In the genomic region with DNA sequence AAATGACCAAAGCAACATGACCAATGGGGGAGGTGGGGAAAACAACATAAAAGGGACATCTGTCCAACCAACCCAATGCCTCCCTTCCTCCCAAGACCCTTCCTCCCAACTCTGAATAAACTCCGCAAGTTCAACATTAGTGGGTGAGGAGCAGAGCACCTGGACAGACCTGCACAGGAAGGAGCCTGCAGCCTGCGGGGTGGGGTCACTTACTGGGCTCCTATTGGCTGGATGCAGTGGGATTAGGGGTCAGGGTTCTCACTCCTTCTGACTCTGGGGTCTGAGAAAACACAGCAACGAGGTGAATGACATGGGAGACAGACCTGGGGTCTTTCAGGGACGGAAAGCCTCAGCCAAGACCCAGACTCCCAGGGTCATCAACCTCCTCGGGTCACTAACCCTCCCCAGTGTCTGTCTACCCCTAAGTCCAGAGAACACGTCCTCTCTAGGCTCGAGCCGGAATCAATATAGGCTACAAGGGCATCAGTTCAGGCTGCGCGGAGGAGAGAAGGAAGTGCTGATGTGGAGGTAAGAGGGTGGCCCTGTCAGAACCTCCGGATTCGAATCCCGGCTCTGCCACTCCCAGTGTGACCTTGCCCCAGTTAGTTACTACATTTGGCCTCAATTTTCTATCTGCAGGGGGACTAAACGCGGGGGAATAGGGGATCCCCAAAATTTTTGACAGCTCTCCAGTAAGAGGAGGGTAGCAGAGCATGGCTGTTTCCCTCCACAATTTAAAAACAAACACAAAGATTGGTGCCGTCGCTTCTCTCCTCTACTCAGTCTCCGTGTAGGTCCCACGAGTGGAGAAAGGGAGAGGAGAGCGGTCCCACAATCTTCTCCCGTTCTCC, we compare ENCODE assay signal across 9 cellular contexts. TPM values are rescaled to one million over a fixed set of nuclear protein-coding genes. Genes with fewer than 3 reads are reported as not detected.
DNase-seq lines count a peak whose midpoint lies in the region; ATAC-seq and TF ChIP-seq lines count a peak whose summit lies in the region.
"Had no signal": no experiment of that assay in that cellular context is flagged by ENCODE, and none has a peak within 500 bp of the region (broad histone marks: within the 10 kb centered on the region; RNA-seq: fewer than 3 reads in every experiment).

No MANE protein-coding gene starts in this region.

- peak overlapping the region; percentile 81 for H3K4me3 Mint-ChIP-seq in activated CD4-positive, alpha-beta T cell treated with anti-CD3 and anti-CD28 coated beads, Interleukin-2, amount 10 ng/mL, durations not matched to agents 24 days and 14 days
- H3K4me3 Mint-ChIP-seq in memory B cell = peak overlapping the region; percentile 90

- H3K27ac ChIP-seq in upper lobe of right lung = peak overlapping the region; percentile 88

- intact Hi-C loops in activated CD4-positive, alpha-beta T cell treated with anti-CD3 and anti-CD28 coated beads, Interleukin-2, amount 10 ng/mL, durations not matched to agents 24 days and 14 days (cut with micrococcal nuclease) = no loop called here
- intact Hi-C loops in upper lobe of right lung (cut with DNase I) = no loop called here

- peak; percentile 66 for DNase-seq in activated CD4-positive, alpha-beta T cell treated with anti-CD3 and anti-CD28 coated beads, Interleukin-2, amount 10 ng/mL, durations not matched to agents 24 days and 14 days
- DNase-seq in activated CD4-positive, alpha-beta T cell treated with anti-CD3 and anti-CD28 coated beads for 1 hour = no peak
- peak; percentile 9 for DNase-seq in central memory CD4-positive, alpha-beta T cell
- DNase-seq in memory B cell (ENCODE audit: low spot score in 2 of 2) = no peak
- DNase-seq in upper lobe of right lung = no peak
- no peak for DNase-seq in H4 (ENCODE audit: low spot score)
- DNase-seq in EL = no peak

- H3K27me3 Mint-ChIP-seq in activated CD4-positive, alpha-beta T cell treated with anti-CD3 and anti-CD28 coated beads, Interleukin-2, amount 10 ng/mL, durations not matched to agents 24 days and 14 days = peaks cover 46% of the 10 kb centered on the region
- peaks cover 9% of the 10 kb centered on the region for H3K27me3 Mint-ChIP-seq in memory B cell

- H3K9me3 ChIP-seq in upper lobe of right lung = no peaks in the 10 kb centered on the region

- peaks cover 29% of the 10 kb centered on the region for H3K36me3 ChIP-seq in upper lobe of right lung

- H3K4me1 ChIP-seq in upper lobe of right lung = peaks cover 18% of the 10 kb centered on the region

- peak overlapping the region; percentile 86 for H3K4me3 ChIP-seq in upper lobe of right lung

- ATAC-seq in memory B cell (ENCODE audit: low read depth) (peak; percentile 5), upper lobe of right lung (no peak), GM18907 (IDR thresholded peaks at IDR 0.05; ENCODE audit: unreplicated experiment) (no peak)

- H3K27ac Mint-ChIP-seq in activated CD4-positive, alpha-beta T cell treated with anti-CD3 and anti-CD28 coated beads, Interleukin-2, amount 10 ng/mL, durations not matched to agents 24 days and 14 days = no peak overlapping the region
- H3K27ac Mint-ChIP-seq in memory B cell = no peak overlapping the region

- no peaks in the 10 kb centered on the region for H3K9me3 Mint-ChIP-seq in activated CD4-positive, alpha-beta T cell treated with anti-CD3 and anti-CD28 coated beads, Interleukin-2, amount 10 ng/mL, durations not matched to agents 24 days and 14 days
- H3K9me3 Mint-ChIP-seq in memory B cell = no peaks in the 10 kb centered on the region

- no peaks in the 10 kb centered on the region for H3K27me3 ChIP-seq in upper lobe of right lung

- TF ChIP-seq CTCF in upper lobe of right lung (IDR thresholded peaks at IDR 0.05) = no peak

- H3K36me3 Mint-ChIP-seq in activated CD4-positive, alpha-beta T cell treated with anti-CD3 and anti-CD28 coated beads, Interleukin-2, amount 10 ng/mL, durations not matched to agents 24 days and 14 days (ENCODE audit: low read depth) = no peaks in the 10 kb centered on the region
- H3K36me3 Mint-ChIP-seq in memory B cell = peaks cover 3% of the 10 kb centered on the region

- H3K4me1 Mint-ChIP-seq in activated CD4-positive, alpha-beta T cell treated with anti-CD3 and anti-CD28 coated beads, Interleukin-2, amount 10 ng/mL, durations not matched to agents 24 days and 14 days = peaks cover 15% of the 10 kb centered on the region
- H3K4me1 Mint-ChIP-seq in memory B cell = peaks cover 11% of the 10 kb centered on the region

RNA-seq across cellular contexts. Expression of gene NDRG2, which starts 0.8 kb away (rescaled TPM):
- 1.9 and 2.3 TPM in 2 replicates for total RNA-seq in activated CD4-positive, alpha-beta T cell treated with anti-CD3 and anti-CD28 coated beads, Interleukin-2, amount 10 ng/mL, durations not matched to agents 24 days and 14 days
- 127 TPM for total RNA-seq in upper lobe of right lung
- 1.3 and 8.5 TPM in 2 replicates for total RNA-seq in H4 (2014; rRNA removed; shearing (Covaris generic))

RNA-seq across cellular contexts. Expression of gene TPPP2, which starts 6.0 kb away (rescaled TPM):
- total RNA-seq in activated CD4-positive, alpha-beta T cell treated with anti-CD3 and anti-CD28 coated beads, Interleukin-2, amount 10 ng/mL, durations not matched to agents 24 days and 14 days = not detected in 2 replicates
- not detected for total RNA-seq in upper lobe of right lung
- not detected in 2 replicates for total RNA-seq in H4 (2014; rRNA removed; shearing (Covaris generic))
- total RNA-seq: myocyte had no signal

RNA-seq across cellular contexts. Expression of gene RNASE13, which starts 10.6 kb away (rescaled TPM):
- not detected in 2 replicates for total RNA-seq in activated CD4-positive, alpha-beta T cell treated with anti-CD3 and anti-CD28 coated beads, Interleukin-2, amount 10 ng/mL, durations not matched to agents 24 days and 14 days
- total RNA-seq in upper lobe of right lung = not detected
- total RNA-seq in H4 (2014; rRNA removed; shearing (Covaris generic)) = not detected in 2 replicates
- total RNA-seq: myocyte had no signal

RNA-seq across cellular contexts. Expression of gene RNASE7, which starts 18.1 kb away (rescaled TPM):
- not detected in 2 replicates for total RNA-seq in activated CD4-positive, alpha-beta T cell treated with anti-CD3 and anti-CD28 coated beads, Interleukin-2, amount 10 ng/mL, durations not matched to agents 24 days and 14 days
- total RNA-seq in upper lobe of right lung = not detected
- not detected in 2 replicates for total RNA-seq in H4 (2014; rRNA removed; shearing (Covaris generic))
- total RNA-seq: myocyte had no signal

RNA-seq across cellular contexts. Expression of gene SLC39A2, which starts 24.9 kb away (rescaled TPM):
- 0.33 TPM in 1 of 2 replicates, not detected in the other for total RNA-seq in activated CD4-positive, alpha-beta T cell treated with anti-CD3 and anti-CD28 coated beads, Interleukin-2, amount 10 ng/mL, durations not matched to agents 24 days and 14 days
- not detected for total RNA-seq in upper lobe of right lung
- not detected in 2 replicates for total RNA-seq in H4 (2014; rRNA removed; shearing (Covaris generic))
- total RNA-seq: myocyte had no signal

Comparison
In these comparisons a context has a peak if more than half of its experiments do, and no peak if none do; other contexts are left out.
1. DNase-seq: peak in activated CD4-positive, alpha-beta T cell treated with anti-CD3 and anti-CD28 coated beads, Interleukin-2, amount 10 ng/mL, durations not matched to agents 24 days and 14 days (single experiment) and central memory CD4-positive, alpha-beta T cell (single experiment); none in activated CD4-positive, alpha-beta T cell treated with anti-CD3 and anti-CD28 coated beads for 1 hour (single experiment), memory B cell (0 of 2), upper lobe of right lung (single experiment), H4 (single experiment) and EL (single experiment).
2. RNA of gene NDRG2, which starts 0.8 kb away (total RNA-seq): 127 TPM in upper lobe of right lung (single experiment); 1.3 to 8.5 TPM in H4 and 1.9 to 2.3 TPM in activated CD4-positive, alpha-beta T cell treated with anti-CD3 and anti-CD28 coated beads, Interleukin-2, amount 10 ng/mL, durations not matched to agents 24 days and 14 days; every median in the first group is over 10 times any median in the second.